8 cellular contexts compared by ENCODE assay signal in the genomic region with DNA sequence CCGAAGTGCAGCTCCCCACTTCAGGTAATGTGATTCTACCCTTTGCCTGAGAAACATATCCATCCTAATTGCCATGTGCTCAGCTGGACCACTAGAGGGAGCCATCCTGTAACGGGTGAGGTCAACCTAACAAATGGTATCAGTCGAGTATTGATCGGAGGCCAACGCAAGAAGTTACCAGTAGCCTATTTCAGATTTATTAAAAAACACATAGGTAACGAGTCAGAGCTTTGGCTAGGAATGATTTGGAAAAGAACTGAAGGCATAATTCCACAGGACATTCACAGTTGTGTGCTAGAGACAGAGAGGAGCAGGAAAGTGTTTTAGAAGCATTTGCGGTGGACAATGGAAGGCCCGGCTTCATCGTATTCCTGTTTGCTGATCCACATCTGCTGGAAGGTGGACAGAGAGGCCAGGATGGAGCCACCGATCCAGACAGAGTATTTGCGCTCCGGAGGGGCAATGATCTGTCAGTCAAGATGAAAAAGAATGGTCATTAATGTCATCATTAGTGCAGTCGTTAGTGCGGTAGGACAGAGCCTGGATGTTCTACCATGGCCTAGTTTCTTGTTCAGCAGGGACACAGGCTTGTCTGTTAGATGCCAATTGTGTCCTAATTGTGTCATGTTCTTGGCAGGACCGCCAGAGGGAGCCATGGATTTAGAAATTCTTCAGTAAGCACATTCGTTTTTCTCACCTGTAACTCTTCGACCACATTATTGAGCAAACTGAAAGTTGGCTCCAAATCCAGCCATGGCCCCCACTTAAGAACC. TPM values are rescaled to one million over a fixed set of nuclear protein-coding genes. Genes with fewer than 3 reads are reported as not detected.
DNase-seq lines count a peak whose midpoint lies in the region; ATAC-seq, FAIRE-seq and TF ChIP-seq lines count a peak whose summit lies in the region.

No MANE protein-coding gene starts in this region.

- H3K9me3 ChIP-seq in adipocyte (ENCODE audit: control insufficient read depth, low read length), result no peaks in the 10 kb centered on the region
- no peaks in the 10 kb centered on the region for H3K9me3 ChIP-seq in heart left ventricle

- intact Hi-C loops in heart left ventricle (cut with DNase I), result loop anchor here (1.0 to 5.0 kb wide), 15 partner anchors 51 to 284 kb away; a partner anchor contains a TSS

- H3K27me3 ChIP-seq in adipocyte (replicated peaks; ENCODE audit: control insufficient read depth, insufficient read depth, low read length), result no peaks in the 10 kb centered on the region
- no peaks in the 10 kb centered on the region for H3K27me3 ChIP-seq in heart left ventricle

- H3K36me3 ChIP-seq in adipocyte (ENCODE audit: control insufficient read depth, insufficient read depth, low read length, severe bottlenecking) (peaks cover 22% of the 10 kb centered on the region), heart left ventricle (peaks cover 0 to 51% (median 36%) of the 10 kb centered on the region in 9 donors)

- H3K4me1 ChIP-seq in adipocyte (ENCODE audit: control insufficient read depth, insufficient read depth, low read length) (peaks cover 20% of the 10 kb centered on the region), heart left ventricle (peaks cover 0 to 33% (median 12%) of the 10 kb centered on the region in 12 donors)

- H3K4me3 ChIP-seq in adipocyte (ENCODE audit: low read length), result no peak overlapping the region
- H3K4me3 ChIP-seq in heart left ventricle, result peak overlapping the region in 2 of 12 donors; percentile 6 to 13

- ATAC-seq in GM21390 (IDR thresholded peaks at IDR 0.05; ENCODE audit: unreplicated experiment), result peak; percentile 40
- peak; percentile 52 to 72 (median 66) for ATAC-seq in heart left ventricle

- peak overlapping the region in 9 of 12 donors; percentile 43 to 78 (median 57) for H3K27ac ChIP-seq in heart left ventricle

- 35 to 42% (median 39%) methylated on average over 16 to 17 of the region's 17 CpGs for WGBS in heart left ventricle, 4 donors

- peak in 12 of 14 donors; percentile 15 to 75 (median 52) for DNase-seq in C1 segment of cervical spinal cord (lab: John Stamatoyannopoulos, UW)
- DNase-seq in NCI-H1105 treated with DMSO at 0.1 percent for 48 hours (lab: John Stamatoyannopoulos, UW), result peak; percentile 77
- DNase-seq in T follicular helper cell (ENCODE audit: low read depth), result peak; percentile 63
- DNase-seq in adipocyte (ENCODE audit: low read depth), result peak; percentile 91
- peak; percentile 61 to 80 (median 74) for DNase-seq in heart left ventricle
- peak; percentile 64 for DNase-seq in pulmonary artery endothelial cell (ENCODE audit: low read depth, low spot score)
- peak; percentile 67 for DNase-seq in urothelium cell line (ENCODE audit: low spot score)

- FAIRE-seq in urothelium cell line (lab: Jason Lieb, UNC), result peak; percentile 65

- peak; percentile 63 to 91 (median 77) for TF ChIP-seq CTCF in heart left ventricle (IDR thresholded peaks at IDR 0.05)

- H3K9ac ChIP-seq in adipocyte (ENCODE audit: low read length), result peak overlapping the region; percentile 31

- TF ChIP-seq POLR2A in heart left ventricle (IDR thresholded peaks at IDR 0.05), result no peak

RNA-seq across cellular contexts. Expression of a gene that starts 17.5 kb away (rescaled TPM):
- 100 to 1,000 TPM in 4 of 9 donors, 10 to 100 TPM in 5; 70.9 to 244 (median 86.7) TPM for total RNA-seq in heart left ventricle
- 100 to 1,000 TPM; 110 to 122 TPM for polyA plus RNA-seq in heart left ventricle
- total RNA-seq in pulmonary artery endothelial cell, result 12.3 and 26.9 TPM in 2 replicates

RNA-seq across cellular contexts. Expression of a gene that starts 55.0 kb away (rescaled TPM):
- total RNA-seq in heart left ventricle (1 to 10 TPM; 1.2 to 6.3 (median 3.9) TPM), pulmonary artery endothelial cell (1.6 and 6.4 TPM in 2 replicates)
- 1 to 10 TPM; 1.0 to 1.2 TPM for polyA plus RNA-seq in heart left ventricle

RNA-seq across cellular contexts. Expression of a gene that starts 55.5 kb away (rescaled TPM):
- 10 to 100 TPM in 2 of 9 donors, 1 to 10 TPM in 7; 2.6 to 15.6 (median 5.1) TPM for total RNA-seq in heart left ventricle
- polyA plus RNA-seq in heart left ventricle, result 1 to 10 TPM; 1.6 to 3.2 TPM
- total RNA-seq in pulmonary artery endothelial cell, result 16.8 and 30.2 TPM in 2 replicates
